Comparison of ENCODE assay signal across 1 cellular context in the genomic region with DNA sequence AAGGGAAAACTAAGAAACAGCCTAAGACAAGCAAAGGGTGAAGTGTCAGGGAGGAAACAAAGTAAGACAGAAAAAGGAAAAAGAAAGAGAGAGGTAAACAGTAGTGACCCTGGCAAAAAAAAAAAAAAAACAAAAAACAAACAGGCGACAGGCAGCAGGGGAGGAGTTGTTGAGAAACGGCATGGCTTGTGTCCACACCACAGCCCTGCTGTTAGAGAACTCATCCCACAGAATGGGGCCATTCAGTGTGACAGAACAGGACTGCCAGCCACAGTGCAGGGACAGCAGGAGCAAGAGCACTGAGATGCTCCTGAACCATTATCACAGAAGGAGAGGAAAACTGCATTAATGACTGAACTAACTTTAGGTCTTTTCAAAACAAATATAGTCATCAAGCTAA.
TF ChIP-seq lines count a peak whose summit lies in the region.

No MANE protein-coding gene starts in this region.

TF ChIP-seq in WTC11, 78 proteins besides CTCF, POLR2A, EP300 and RAD21 (continued from another document):
- TF ChIP-seq, protein P1, sequence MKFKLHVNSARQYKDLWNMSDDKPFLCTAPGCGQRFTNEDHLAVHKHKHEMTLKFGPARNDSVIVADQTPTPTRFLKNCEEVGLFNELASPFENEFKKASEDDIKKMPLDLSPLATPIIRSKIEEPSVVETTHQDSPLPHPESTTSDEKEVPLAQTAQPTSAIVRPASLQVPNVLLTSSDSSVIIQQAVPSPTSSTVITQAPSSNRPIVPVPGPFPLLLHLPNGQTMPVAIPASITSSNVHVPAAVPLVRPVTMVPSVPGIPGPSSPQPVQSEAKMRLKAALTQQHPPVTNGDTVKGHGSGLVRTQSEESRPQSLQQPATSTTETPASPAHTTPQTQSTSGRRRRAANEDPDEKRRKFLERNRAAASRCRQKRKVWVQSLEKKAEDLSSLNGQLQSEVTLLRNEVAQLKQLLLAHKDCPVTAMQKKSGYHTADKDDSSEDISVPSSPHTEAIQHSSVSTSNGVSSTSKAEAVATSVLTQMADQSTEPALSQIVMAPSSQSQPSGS (CRISPR knock-in tag; IDR thresholded peaks at IDR 0.05; ENCODE audit: borderline replicate concordance, low read depth) = no peak
- TF ChIP-seq ZNF121 (CRISPR knock-in tag; IDR thresholded peaks at IDR 0.05) (no peak), GABPB1 (CRISPR knock-in tag; IDR thresholded peaks at IDR 0.05) (no peak), NFE2L1 (CRISPR knock-in tag; IDR thresholded peaks at IDR 0.05) (no peak), ZNF263 (CRISPR knock-in tag; IDR thresholded peaks at IDR 0.05; ENCODE audit: low read depth) (no peak), CREB1 (CRISPR knock-in tag; IDR thresholded peaks at IDR 0.05) (no peak)
- TF ChIP-seq, protein P2, sequence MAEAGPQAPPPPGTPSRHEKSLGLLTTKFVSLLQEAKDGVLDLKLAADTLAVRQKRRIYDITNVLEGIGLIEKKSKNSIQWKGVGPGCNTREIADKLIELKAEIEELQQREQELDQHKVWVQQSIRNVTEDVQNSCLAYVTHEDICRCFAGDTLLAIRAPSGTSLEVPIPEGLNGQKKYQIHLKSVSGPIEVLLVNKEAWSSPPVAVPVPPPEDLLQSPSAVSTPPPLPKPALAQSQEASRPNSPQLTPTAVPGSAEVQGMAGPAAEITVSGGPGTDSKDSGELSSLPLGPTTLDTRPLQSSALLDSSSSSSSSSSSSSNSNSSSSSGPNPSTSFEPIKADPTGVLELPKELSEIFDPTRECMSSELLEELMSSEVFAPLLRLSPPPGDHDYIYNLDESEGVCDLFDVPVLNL (CRISPR knock-in tag; IDR thresholded peaks at IDR 0.05; ENCODE audit: borderline replicate concordance, low read depth) = no peak
- TF ChIP-seq, protein P3, sequence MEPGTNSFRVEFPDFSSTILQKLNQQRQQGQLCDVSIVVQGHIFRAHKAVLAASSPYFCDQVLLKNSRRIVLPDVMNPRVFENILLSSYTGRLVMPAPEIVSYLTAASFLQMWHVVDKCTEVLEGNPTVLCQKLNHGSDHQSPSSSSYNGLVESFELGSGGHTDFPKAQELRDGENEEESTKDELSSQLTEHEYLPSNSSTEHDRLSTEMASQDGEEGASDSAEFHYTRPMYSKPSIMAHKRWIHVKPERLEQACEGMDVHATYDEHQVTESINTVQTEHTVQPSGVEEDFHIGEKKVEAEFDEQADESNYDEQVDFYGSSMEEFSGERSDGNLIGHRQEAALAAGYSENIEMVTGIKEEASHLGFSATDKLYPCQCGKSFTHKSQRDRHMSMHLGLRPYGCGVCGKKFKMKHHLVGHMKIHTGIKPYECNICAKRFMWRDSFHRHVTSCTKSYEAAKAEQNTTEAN (CRISPR knock-in tag; IDR thresholded peaks at IDR 0.05) = no peak
- TF ChIP-seq, protein P4, sequence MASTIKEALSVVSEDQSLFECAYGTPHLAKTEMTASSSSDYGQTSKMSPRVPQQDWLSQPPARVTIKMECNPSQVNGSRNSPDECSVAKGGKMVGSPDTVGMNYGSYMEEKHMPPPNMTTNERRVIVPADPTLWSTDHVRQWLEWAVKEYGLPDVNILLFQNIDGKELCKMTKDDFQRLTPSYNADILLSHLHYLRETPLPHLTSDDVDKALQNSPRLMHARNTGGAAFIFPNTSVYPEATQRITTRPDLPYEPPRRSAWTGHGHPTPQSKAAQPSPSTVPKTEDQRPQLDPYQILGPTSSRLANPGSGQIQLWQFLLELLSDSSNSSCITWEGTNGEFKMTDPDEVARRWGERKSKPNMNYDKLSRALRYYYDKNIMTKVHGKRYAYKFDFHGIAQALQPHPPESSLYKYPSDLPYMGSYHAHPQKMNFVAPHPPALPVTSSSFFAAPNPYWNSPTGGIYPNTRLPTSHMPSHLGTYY (CRISPR knock-in tag; IDR thresholded peaks at IDR 0.05) = no peak
- TF ChIP-seq, protein P5, sequence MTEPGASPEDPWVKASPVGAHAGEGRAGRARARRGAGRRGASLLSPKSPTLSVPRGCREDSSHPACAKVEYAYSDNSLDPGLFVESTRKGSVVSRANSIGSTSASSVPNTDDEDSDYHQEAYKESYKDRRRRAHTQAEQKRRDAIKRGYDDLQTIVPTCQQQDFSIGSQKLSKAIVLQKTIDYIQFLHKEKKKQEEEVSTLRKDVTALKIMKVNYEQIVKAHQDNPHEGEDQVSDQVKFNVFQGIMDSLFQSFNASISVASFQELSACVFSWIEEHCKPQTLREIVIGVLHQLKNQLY (CRISPR knock-in tag; IDR thresholded peaks at IDR 0.05) = no peak
